In the genomic region with DNA sequence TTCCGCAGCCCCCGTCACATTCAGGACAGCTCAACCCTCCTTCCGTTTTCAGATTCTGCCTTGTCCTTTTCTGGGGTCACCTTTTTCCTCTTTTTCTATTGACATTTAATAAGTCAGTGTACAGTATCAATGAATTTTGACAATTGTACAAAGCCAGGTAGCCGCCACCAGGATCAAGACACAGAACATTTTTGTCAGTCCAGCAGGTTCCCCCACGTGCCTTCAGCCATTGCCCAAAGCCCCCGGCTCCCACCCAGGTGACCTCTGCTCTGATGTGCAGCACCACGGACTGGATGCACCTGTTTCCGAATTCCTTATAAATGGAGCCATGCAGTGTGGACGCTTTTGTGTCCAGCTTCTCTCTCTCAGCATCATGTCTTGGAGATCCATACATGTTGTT, we compare ENCODE assay signal across 20 cellular contexts. TPM values are rescaled to one million over a fixed set of nuclear protein-coding genes. Genes with fewer than 3 reads are reported as not detected.
"Had no signal": no experiment of that assay in that cellular context is flagged by ENCODE, and none has a peak within 500 bp of the region (broad histone marks: within the 10 kb centered on the region; RNA-seq: fewer than 3 reads in every experiment).

No MANE protein-coding gene starts in this region.

- DNase-seq: activated CD4-positive, alpha-beta T cell treated with anti-CD3 and anti-CD28 coated beads, Interleukin-2, amount 50 U/mL, for 4 hours; activated T-cell treated with anti-CD3 and anti-CD28 coated beads, Interleukin-2, amount 50 U/mL, for 72 hours; caudate nucleus; erythroblast; foreskin melanocyte; naive B cell; stimulated activated CD4-positive, alpha-beta T cell treated with anti-CD3 and anti-CD28 coated beads, Interleukin-1b, Interleukin-23, amount 100 ng/mL, for 48 hours; stimulated activated CD8-positive, alpha-beta memory T cell treated with anti-CD3 and anti-CD28 coated beads, Interleukin-4, amount 100 ng/mL, for 48 hours; stimulated activated naive CD4-positive, alpha-beta T cell; substantia nigra; transverse colon had no signal

- H3K27ac Mint-ChIP-seq: activated T-cell treated with anti-CD3 and anti-CD28 coated beads, Interleukin-2, amount 50 U/mL, for 72 hours; naive B cell; T-helper 2 cell treated with Interferon-gamma antibody and Interleukin-4, amounts not matched to agents 5 μg/mL and 100 μg/mL, for 36 hours had no signal

- H3K4me3 ChIP-seq: body of pancreas, mucosa of descending colon, ovary, psoas muscle, SK-N-MC, transverse colon had no signal

- H3K27me3 ChIP-seq: body of pancreas, ovary, transverse colon had no signal

- H3K36me3 ChIP-seq: ovary, transverse colon had no signal

- H3K4me1 ChIP-seq: body of pancreas, psoas muscle, transverse colon had no signal

- H3K9me3 Mint-ChIP-seq: T-helper 2 cell treated with Interferon-gamma antibody and Interleukin-4, amounts not matched to agents 5 μg/mL and 100 μg/mL, for 36 hours had no signal

- H3K27ac ChIP-seq: body of pancreas, ovary, psoas muscle, SK-N-MC, transverse colon had no signal

- H3K4me1 Mint-ChIP-seq: naive B cell had no signal

- FAIRE-seq: colon, keratinocyte, TTC549 had no signal

- H3K9me3 ChIP-seq: mucosa of descending colon, ovary, transverse colon had no signal

- H3K4me3 Mint-ChIP-seq: activated T-cell treated with anti-CD3 and anti-CD28 coated beads, Interleukin-2, amount 50 U/mL, for 72 hours; naive B cell; T-helper 2 cell treated with Interferon-gamma antibody and Interleukin-4, amounts not matched to agents 5 μg/mL and 100 μg/mL, for 36 hours had no signal

RNA-seq across cellular contexts. Expression of gene CROCC2, which starts 30.0 kb away (rescaled TPM):
- total RNA-seq: activated T-cell treated with anti-CD3 and anti-CD28 coated beads, Interleukin-2, amount 50 U/mL, for 72 hours; psoas muscle; transverse colon had no signal
- polyA plus RNA-seq: keratinocyte had no signal

RNA-seq across cellular contexts. Expression of gene MAB21L4, which starts 40.1 kb away (rescaled TPM):
- total RNA-seq: activated T-cell treated with anti-CD3 and anti-CD28 coated beads, Interleukin-2, amount 50 U/mL, for 72 hours; psoas muscle had no signal
- polyA plus RNA-seq: psoas muscle had no signal
